In the genomic region with DNA sequence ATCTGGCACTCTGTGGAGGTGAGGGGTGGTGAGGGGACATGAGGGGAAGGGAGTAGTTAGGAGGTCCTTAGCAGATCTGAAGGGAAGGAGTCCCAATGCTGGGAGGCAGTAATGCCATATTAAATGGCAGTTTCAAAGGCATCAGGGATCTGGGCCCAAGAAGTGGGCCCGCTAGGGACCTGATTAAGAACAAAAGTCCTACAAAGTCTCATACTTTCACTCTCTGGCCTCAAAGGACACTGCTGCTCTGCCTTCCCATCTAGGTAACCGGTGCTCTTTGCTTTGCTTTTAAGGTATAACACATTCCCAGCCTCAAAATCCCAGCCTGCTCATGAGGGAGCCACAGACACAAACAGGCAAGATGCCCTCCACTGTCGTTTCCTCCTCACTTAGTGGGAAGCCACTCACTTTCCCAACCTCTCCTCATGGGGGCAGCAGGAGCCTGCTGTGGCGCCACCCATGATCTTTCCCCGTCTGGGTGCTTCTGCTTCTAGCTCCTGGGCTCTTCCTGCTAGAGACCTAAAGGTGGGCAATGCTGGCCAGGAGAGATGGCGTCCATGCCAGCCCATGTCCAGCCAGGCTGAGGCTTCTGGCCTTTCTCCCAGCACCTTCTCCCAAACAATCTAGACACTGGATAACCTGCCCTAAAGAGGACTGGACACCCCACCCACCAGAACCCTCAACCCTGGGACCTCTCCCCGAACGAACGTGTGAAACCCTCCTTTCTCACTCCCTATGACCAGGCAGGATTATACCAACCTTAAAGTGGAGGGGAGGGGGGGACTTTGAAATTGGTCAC, we compare ENCODE assay signal across 8 cellular contexts.
DNase-seq lines count a peak whose midpoint lies in the region; ATAC-seq lines count a peak whose summit lies in the region.

No MANE protein-coding gene starts in this region.

- no peaks in the 10 kb centered on the region for H4K20me1 ChIP-seq in Karpas-422 (ENCODE audit: insufficient read depth, low read depth, low read length)

- H3K27ac ChIP-seq in Karpas-422 (ENCODE audit: low read length) = no peak overlapping the region
- no peak overlapping the region for H3K27ac ChIP-seq in SK-N-MC

- H3K4me3 ChIP-seq in H7 (ENCODE audit: insufficient read depth, low read depth, low read length) (no peak overlapping the region), Karpas-422 (ENCODE audit: low read length) (peak overlapping the region; percentile 43; the same call in 1 of the 2 replicates), SK-N-MC (no peak overlapping the region; the same call in 1 of the 2 replicates)

- no peak overlapping the region for H3K4me3 Mint-ChIP-seq in central memory CD8-positive, alpha-beta T cell
- H3K4me3 Mint-ChIP-seq in stimulated activated memory B cell treated with anti-CD40 and anti-IgM and Interleukin-4, amounts not matched to agents 10 μg/mL and 1 μg/mL and 100 μg/mL, for 72 hours = peak overlapping the region; percentile 65

- H3K79me2 ChIP-seq in Karpas-422 (ENCODE audit: low read length) = no peaks in the 10 kb centered on the region

- DNase-seq in 8988T = peak; percentile 46
- DNase-seq in GDM1 (lab: John Stamatoyannopoulos, UW) = peak; percentile 61
- DNase-seq in H7 = peak; percentile 26
- peak; percentile 79 for DNase-seq in Karpas-422
- DNase-seq in SK-N-MC (ENCODE audit: low read depth, low spot score) = no peak
- DNase-seq in central memory CD8-positive, alpha-beta T cell (ENCODE audit: low spot score in 2 of 2) = peak in 1 of 2 donors; percentile 39
- peak; percentile 56 for DNase-seq in left lobe of liver (ENCODE audit: low spot score)

- H3K27me3 Mint-ChIP-seq in central memory CD8-positive, alpha-beta T cell = no peaks in the 10 kb centered on the region
- H3K27me3 Mint-ChIP-seq in stimulated activated memory B cell treated with anti-CD40 and anti-IgM and Interleukin-4, amounts not matched to agents 10 μg/mL and 1 μg/mL and 100 μg/mL, for 72 hours = no peaks in the 10 kb centered on the region

- no peaks in the 10 kb centered on the region for H3K9me3 ChIP-seq in Karpas-422 (ENCODE audit: low read length)
- no peaks in the 10 kb centered on the region for H3K9me3 ChIP-seq in SK-N-MC (ENCODE audit: low read depth, low read length)

- peaks cover 14% of the 10 kb centered on the region for H3K4me1 ChIP-seq in Karpas-422 (ENCODE audit: low read length)

- H3K4me1 Mint-ChIP-seq in central memory CD8-positive, alpha-beta T cell = no peaks in the 10 kb centered on the region
- H3K4me1 Mint-ChIP-seq in stimulated activated memory B cell treated with anti-CD40 and anti-IgM and Interleukin-4, amounts not matched to agents 10 μg/mL and 1 μg/mL and 100 μg/mL, for 72 hours = peaks cover 22% of the 10 kb centered on the region

- H3K27me3 ChIP-seq in H7 (ENCODE audit: control insufficient read depth, insufficient read depth, low read length) (no peaks in the 10 kb centered on the region; the same call in 1 of the 2 replicates), Karpas-422 (ENCODE audit: low read length) (no peaks in the 10 kb centered on the region)

- H3K27ac Mint-ChIP-seq in central memory CD8-positive, alpha-beta T cell (ENCODE audit: low read depth) = no peak overlapping the region
- peak overlapping the region; percentile 68 for H3K27ac Mint-ChIP-seq in stimulated activated memory B cell treated with anti-CD40 and anti-IgM and Interleukin-4, amounts not matched to agents 10 μg/mL and 1 μg/mL and 100 μg/mL, for 72 hours

- H3K9me2 ChIP-seq in Karpas-422 (replicated peaks; ENCODE audit: insufficient read depth, low read length) = no peaks in the 10 kb centered on the region

- H3K9ac ChIP-seq in Karpas-422 (ENCODE audit: low read length) (peak overlapping the region; percentile 43), SK-N-MC (ENCODE audit: insufficient read length) (peak overlapping the region; percentile 20)

- H3K36me3 ChIP-seq in H7 (replicated peaks; ENCODE audit: control insufficient read depth, insufficient read depth, low read length) (no peaks in the 10 kb centered on the region), Karpas-422 (ENCODE audit: insufficient read depth, low read length) (no peaks in the 10 kb centered on the region), SK-N-MC (ENCODE audit: insufficient read depth, low read length) (no peaks in the 10 kb centered on the region)

- no peaks in the 10 kb centered on the region for H3K36me3 Mint-ChIP-seq in central memory CD8-positive, alpha-beta T cell (ENCODE audit: insufficient read depth)
- no peaks in the 10 kb centered on the region for H3K36me3 Mint-ChIP-seq in stimulated activated memory B cell treated with anti-CD40 and anti-IgM and Interleukin-4, amounts not matched to agents 10 μg/mL and 1 μg/mL and 100 μg/mL, for 72 hours

- no peaks in the 10 kb centered on the region for H3K9me3 Mint-ChIP-seq in central memory CD8-positive, alpha-beta T cell
- no peaks in the 10 kb centered on the region for H3K9me3 Mint-ChIP-seq in stimulated activated memory B cell treated with anti-CD40 and anti-IgM and Interleukin-4, amounts not matched to agents 10 μg/mL and 1 μg/mL and 100 μg/mL, for 72 hours

- peak; percentile 40 for ATAC-seq in central memory CD8-positive, alpha-beta T cell (replicated peaks; ENCODE audit: extremely low read depth, poor library complexity, severe bottlenecking)
- ATAC-seq in left lobe of liver = peak; percentile 96
- peak; percentile 85 for ATAC-seq in stimulated activated memory B cell treated with anti-CD40 and anti-IgM and Interleukin-4, amounts not matched to agents 10 μg/mL and 1 μg/mL and 100 μg/mL, for 72 hours

- peak overlapping the region; percentile 59 for H3K4me2 ChIP-seq in Karpas-422 (ENCODE audit: low read depth, low read length, poor library complexity, severe bottlenecking)

- H2AFZ ChIP-seq in Karpas-422 (ENCODE audit: low read length) = peak overlapping the region; percentile 96

Comparison
In these comparisons a context has a peak if more than half of its experiments do, and no peak if none do; other contexts are left out.
1. ATAC-seq: peak in every context shown above with its lines; median percentile 96 in left lobe of liver; 85 in stimulated activated memory B cell treated with anti-CD40 and anti-IgM and Interleukin-4, amounts not matched to agents 10 μg/mL and 1 μg/mL and 100 μg/mL, for 72 hours; 40 in central memory CD8-positive, alpha-beta T cell.